ENCODE assay signal across 8 cellular contexts in the genomic region with DNA sequence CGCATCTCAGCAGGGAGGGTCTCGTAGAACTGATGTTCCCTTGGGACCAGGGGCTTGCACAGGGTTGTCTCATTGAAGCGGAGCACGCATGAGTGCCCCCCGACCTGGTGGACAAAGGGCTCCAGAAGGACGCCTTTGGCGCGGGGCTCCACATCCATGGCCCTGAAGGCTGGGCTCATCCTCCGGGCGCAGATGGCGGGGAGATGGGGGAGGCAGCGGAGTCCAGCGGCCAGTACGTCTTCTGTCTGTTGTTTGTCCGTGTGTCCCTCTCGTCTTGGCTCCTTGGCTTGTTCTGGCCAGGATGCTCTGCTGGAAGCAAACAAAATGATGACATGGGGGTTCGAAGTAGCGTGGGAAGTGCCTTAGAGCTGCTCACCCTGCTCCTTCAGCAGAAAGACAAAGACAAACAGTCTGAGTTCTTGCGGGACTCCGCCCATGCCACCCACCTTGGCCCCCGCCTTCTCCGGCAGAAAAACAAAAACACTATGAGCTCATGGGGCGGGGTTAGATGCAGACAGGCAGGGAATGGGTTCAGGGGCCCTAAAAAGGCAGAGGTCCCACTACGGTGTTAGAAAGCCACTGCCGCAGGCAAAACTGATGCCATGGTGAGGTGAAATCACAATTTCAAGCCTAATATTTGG. TPM values are rescaled to one million over a fixed set of nuclear protein-coding genes. Genes with fewer than 3 reads are reported as not detected.
A peak's percentile ranks its signal among the peaks of the same experiment; 100 is the strongest.
DNase-seq lines count a peak whose midpoint lies in the region; ATAC-seq, FAIRE-seq and TF ChIP-seq lines count a peak whose summit lies in the region.

No MANE protein-coding gene starts in this region.

- no peak for TF ChIP-seq POLR2A in K562 (conservative IDR thresholded peaks at IDR 0.05)

- DNase-seq in GM23248, result peak; percentile 92
- peak in 2 of 4 experiments; percentile 25 to 27 for DNase-seq in K562 (ENCODE audit: extremely low read depth in 1 of 4, low spot score in 3 of 4)
- DNase-seq in iPS DF 6.9 (ENCODE audit: low read depth, low spot score), result peak; percentile 55
- peak; percentile 84 for DNase-seq in sciatic nerve (ENCODE audit: low spot score)
- no peak for DNase-seq in NCI-H1436 (lab: John Stamatoyannopoulos, UW)
- DNase-seq in RCC 7860 (ENCODE audit: low spot score), result no peak
- DNase-seq in activated naive CD4-positive, alpha-beta T cell treated with anti-CD3 and anti-CD28 coated beads, Interleukin-2, amount 50 U/mL, for 16 hours, result no peak

- H3F3A ChIP-seq in GM23248 (ENCODE audit: insufficient read depth), result peaks cover 31% of the 10 kb centered on the region

- H3K9ac ChIP-seq in GM23248 (peak overlapping the region; percentile 89), K562 (ENCODE audit: insufficient read depth in 1 of 2, low read depth in 2 of 2, low read length in 2 of 2) (no peak overlapping the region)

- TF ChIP-seq RAD21 in K562 (CRISPR knock-in tag; conservative IDR thresholded peaks at IDR 0.05 in 1 of 2, IDR thresholded peaks at IDR 0.05 in 1 of 2), result no peak

- H2AFZ ChIP-seq in GM23248 (peak overlapping the region; percentile 56), K562 (ENCODE audit: low read depth, low read length) (no peak overlapping the region)

- H3K27me3 ChIP-seq in GM23248 (replicated peaks; ENCODE audit: insufficient read depth) (no peaks in the 10 kb centered on the region), K562 (ENCODE audit: control insufficient read depth in 2 of 2, insufficient read depth in 2 of 2, low read length in 2 of 2) (no peaks in the 10 kb centered on the region), iPS DF 6.9 (ENCODE audit: control insufficient read depth, insufficient read depth, low read length) (no peaks in the 10 kb centered on the region)

- intact Hi-C loops in K562 (cut with micrococcal nuclease) (no loop called here), sciatic nerve (cut with DNase I) (no loop called here)

- 2% methylated on average over 25 of the region's 25 CpGs for WGBS in GM23248 (ENCODE audit: low coverage in 1 of 2, low lambda C conversion rate in 2 of 2, missing lambda C conversion rate in 2 of 2), 2 experiments
- 91% methylated on average over 11 of the region's 25 CpGs for WGBS in K562 (ENCODE audit: insufficient coverage, low coverage, missing lambda C conversion rate)
- WGBS in iPS DF 6.9 (ENCODE audit: insufficient coverage, insufficient read length), result no CpG with 5 or more reads among the region's 25 CpGs

- CTCF ChIA-PET in K562 (lab: Yijun Ruan, JAX; ENCODE audit: low intra/inter-chr PET ratio), result no interaction called here

- H3K4me3 ChIP-seq in GM23248 (peak overlapping the region; percentile 77), K562 (no peak overlapping the region), iPS DF 6.9 (ENCODE audit: low read length) (no peak overlapping the region)

- POLR2A ChIA-PET in K562 (lab: Yijun Ruan, JAX), result interaction anchor here (1.1 to 1.7 kb wide), 3 partner anchors 11 to 40 kb away, joined by 3 to 8 read pairs (median 3); no protein-coding TSS in a partner anchor

- FAIRE-seq in K562 (lab: Jason Lieb, UNC), result no peak
- no peak for FAIRE-seq in RCC 7860 (lab: Jason Lieb, UNC)

- H3K27ac ChIP-seq in GM23248 (peak overlapping the region; percentile 97), K562 (ENCODE audit: extremely low read depth, low read depth, low read length) (no peak overlapping the region), iPS DF 6.9 (ENCODE audit: low read length) (no peak overlapping the region)

- ATAC-seq in K562 (0 out of 3 replicates have a peak, but pooled peaks have one; percentile 17), sciatic nerve (peak; percentile 93), GM19035 (IDR thresholded peaks at IDR 0.05; ENCODE audit: unreplicated experiment) (no peak)

- no peak for TF ChIP-seq CTCF in K562 (IDR thresholded peaks at IDR 0.05 in 2 of 3, conservative IDR thresholded peaks at IDR 0.05 in 1 of 3; ENCODE audit: insufficient read depth in 2 of 3, low read depth in 1 of 3, low read length in 3 of 3)

- BruUV-seq in K562 (replicated peaks; lab: Mats Ljungman, UMichigan), result no TSS peak

- H3K9me1 ChIP-seq in K562 (ENCODE audit: control insufficient read depth, insufficient read depth, low read length), result no peaks in the 10 kb centered on the region

- peaks cover 87% of the 10 kb centered on the region for H3K79me2 ChIP-seq in GM23248 (ENCODE audit: insufficient read depth)
- H3K79me2 ChIP-seq in K562 (ENCODE audit: control insufficient read depth, insufficient read depth, low read length), result peaks cover 46% of the 10 kb centered on the region

- TF ChIP-seq EP300 in K562 (IDR thresholded peaks at IDR 0.05; ENCODE audit: low read length), result no peak

- H3K4me1 ChIP-seq in GM23248 (ENCODE audit: insufficient read depth), result peaks cover 29% of the 10 kb centered on the region
- H3K4me1 ChIP-seq in K562 (replicated peaks in 1 of 2; ENCODE audit: control insufficient read depth in 2 of 2, insufficient read depth in 2 of 2, low read length in 2 of 2), result 0 out of 5 replicates have a peak, but pooled peaks cover 0 to 4% of the 10 kb centered on the region in 2 experiments
- H3K4me1 ChIP-seq in iPS DF 6.9 (ENCODE audit: control insufficient read depth, insufficient read depth, low read length), result peaks cover 1% of the 10 kb centered on the region; the same call in 1 of the 2 replicates

- in situ Hi-C loops in GM23248 (cut with MboI) (no loop called here), K562 (cut with MboI) (no loop called here)

- H4K20me1 ChIP-seq in GM23248 (ENCODE audit: insufficient read depth) (peaks cover 6% of the 10 kb centered on the region; the same call in 1 of the 2 replicates), K562 (replicated peaks; ENCODE audit: control insufficient read depth, insufficient read depth, low read length) (no peaks in the 10 kb centered on the region; the same call in 1 of the 2 replicates)

- peaks cover 30% of the 10 kb centered on the region for H3K36me3 ChIP-seq in GM23248 (ENCODE audit: low read depth)
- peaks cover 75% of the 10 kb centered on the region for H3K36me3 ChIP-seq in K562 (ENCODE audit: control insufficient read depth, insufficient read depth, low read length)
- peaks cover 28% of the 10 kb centered on the region for H3K36me3 ChIP-seq in iPS DF 6.9 (ENCODE audit: control insufficient read depth, insufficient read depth, low read length)

- peak overlapping the region; percentile 92 for H3K4me2 ChIP-seq in GM23248 (ENCODE audit: unreplicated experiment)
- H3K4me2 ChIP-seq in K562 (ENCODE audit: insufficient read depth, low read length), result no peak overlapping the region

- H3K9me2 ChIP-seq in GM23248 (ENCODE audit: insufficient read depth), result no peaks in the 10 kb centered on the region

- H3K9me3 ChIP-seq in GM23248 (ENCODE audit: low read depth) (no peaks in the 10 kb centered on the region), K562 (replicated peaks; ENCODE audit: control insufficient read depth, insufficient read depth, low read depth, low read length) (no peaks in the 10 kb centered on the region), iPS DF 6.9 (ENCODE audit: control insufficient read depth, insufficient read depth, low read length) (no peaks in the 10 kb centered on the region)

RNA-seq across cellular contexts. Expression of gene NCKIPSD, which starts 9.5 kb away (rescaled TPM):
- 32.5 and 39.3 TPM in 2 replicates for total RNA-seq in GM23248 (2014; rRNA removed; shearing (Covaris generic))
- polyA plus RNA-seq in GM23248 (2016; fragmentation: Nextera tagmentation; extraction: Ambion mirVana), result 20.6 and 21.7 TPM in 2 replicates
- 29.1 and 109 TPM in 2 replicates for total RNA-seq in K562 (2011; cell fraction: chromatin; rRNA removed; ENCODE audit: low replicate concordance)
- 55.4 and 58.4 TPM in 2 replicates for total RNA-seq in K562 (2011; cell fraction: nucleolus; rRNA removed)
- 33.2 and 33.4 TPM in 2 replicates for total RNA-seq in K562 (2011; cell fraction: nucleoplasm; rRNA removed)
- total RNA-seq in K562 (2014; rRNA removed), result 12.3 and 18.7 TPM in 2 replicates
- 4.1 and 6.3 TPM in 2 replicates for total RNA-seq in K562 (2014; rRNA removed; fragmentation: Illumina TruSeq; extraction: Trizol)
- 9.7 and 10.0 TPM in 2 replicates for total RNA-seq in K562 (2015; rRNA removed; fragmentation: Illumina TruSeq; extraction: Trizol)
- 17.3 and 20.1 TPM in 2 replicates for total RNA-seq in K562 (2021)
- 24.4 and 35.6 TPM in 2 replicates for polyA plus RNA-seq in K562 (2011; rRNA removed)
- 38.2 and 70.0 TPM in 2 replicates for polyA plus RNA-seq in K562 (2011; cell fraction: cytosol; rRNA removed)
- 114 and 150 TPM in 2 replicates for polyA plus RNA-seq in K562 (2011; cell fraction: nucleus; rRNA removed)
- polyA plus RNA-seq in K562 (2012), result 14.6 and 23.0 TPM in 2 replicates
- 15.0 and 16.2 TPM in 2 replicates for polyA plus RNA-seq in K562 (2014; fragmentation: Illumina TruSeq; extraction: Trizol)
- polyA plus RNA-seq in K562 (2014; fragmentation: Nextera tagmentation; extraction: Ambion mirVana), result 1 to 10 TPM in 1 of 2 experiments, under 1 TPM in 1; 0.49 to 1.7 TPM
- polyA plus RNA-seq in K562 (2014; rRNA removed), result 17.8 and 21.4 TPM in 2 replicates
- polyA minus RNA-seq in K562 (2011; rRNA and poly(A)+ RNA removed), result 14.6 and 22.5 TPM in 2 replicates
- polyA minus RNA-seq in K562 (2011; cell fraction: cytosol; rRNA and poly(A)+ RNA removed), result 25.6 and 29.7 TPM in 2 replicates
- polyA minus RNA-seq in K562 (2011; cell fraction: nucleus; rRNA and poly(A)+ RNA removed), result 33.0 and 36.1 TPM in 2 replicates
- 29.3 TPM for total RNA-seq in sciatic nerve

RNA-seq across cellular contexts. Expression of gene IP6K2, which starts 21.8 kb away (rescaled TPM):
- total RNA-seq in GM23248 (2014; rRNA removed; shearing (Covaris generic)), result 59.1 and 59.6 TPM in 2 replicates
- polyA plus RNA-seq in GM23248 (2016; fragmentation: Nextera tagmentation; extraction: Ambion mirVana) (56.5 and 57.4 TPM in 2 replicates), K562 (2011; rRNA removed) (60.2 and 102 TPM in 2 replicates), K562 (2014; fragmentation: Illumina TruSeq; extraction: Trizol) (57.1 and 79.3 TPM in 2 replicates), K562 (2014; fragmentation: Nextera tagmentation; extraction: Ambion mirVana) (10 to 100 TPM; 19.6 to 26.3 TPM), K562 (2014; rRNA removed) (69.6 and 78.1 TPM in 2 replicates)
- 178 and 218 TPM in 2 replicates for total RNA-seq in K562 (2011; cell fraction: chromatin; rRNA removed; ENCODE audit: low replicate concordance)
- total RNA-seq in K562 (2011; cell fraction: nucleolus; rRNA removed), result 134 and 138 TPM in 2 replicates
- 174 and 186 TPM in 2 replicates for total RNA-seq in K562 (2011; cell fraction: nucleoplasm; rRNA removed)
- total RNA-seq in K562 (2014; rRNA removed) (46.1 and 50.4 TPM in 2 replicates), K562 (2014; rRNA removed; fragmentation: Illumina TruSeq; extraction: Trizol) (37.6 and 38.9 TPM in 2 replicates), K562 (2015; rRNA removed; fragmentation: Illumina TruSeq; extraction: Trizol) (46.9 and 48.8 TPM in 2 replicates), K562 (2021) (41.3 and 48.0 TPM in 2 replicates), sciatic nerve (104 TPM)
- 75.7 and 102 TPM in 2 replicates for polyA plus RNA-seq in K562 (2011; cell fraction: cytosol; rRNA removed)
- 547 and 559 TPM in 2 replicates for polyA plus RNA-seq in K562 (2011; cell fraction: nucleus; rRNA removed)
- 50.4 and 55.4 TPM in 2 replicates for polyA plus RNA-seq in K562 (2012)
- polyA minus RNA-seq in K562 (2011; rRNA and poly(A)+ RNA removed), result 43.8 and 51.2 TPM in 2 replicates
- 19.8 and 28.5 TPM in 2 replicates for polyA minus RNA-seq in K562 (2011; cell fraction: cytosol; rRNA and poly(A)+ RNA removed)
- 33.5 and 60.8 TPM in 2 replicates for polyA minus RNA-seq in K562 (2011; cell fraction: nucleus; rRNA and poly(A)+ RNA removed)

RNA-seq across cellular contexts. Expression of gene CELSR3, which starts 32.5 kb away (rescaled TPM):
- total RNA-seq in GM23248 (2014; rRNA removed; shearing (Covaris generic)), result 1.4 TPM in 2 replicates
- polyA plus RNA-seq in GM23248 (2016; fragmentation: Nextera tagmentation; extraction: Ambion mirVana) (0.30 and 0.40 TPM in 2 replicates), K562 (2011; rRNA removed) (0.84 and 0.93 TPM in 2 replicates), K562 (2014; fragmentation: Illumina TruSeq; extraction: Trizol) (1.1 and 1.5 TPM in 2 replicates), K562 (2014; fragmentation: Nextera tagmentation; extraction: Ambion mirVana) (under 1 TPM; 0.10 to 0.20 TPM), K562 (2014; rRNA removed) (1.3 and 2.7 TPM in 2 replicates)
- total RNA-seq in K562 (2011; cell fraction: chromatin; rRNA removed; ENCODE audit: low replicate concordance), result 5.4 and 13.8 TPM in 2 replicates
- 7.0 and 9.3 TPM in 2 replicates for total RNA-seq in K562 (2011; cell fraction: nucleolus; rRNA removed)
- 6.1 and 6.5 TPM in 2 replicates for total RNA-seq in K562 (2011; cell fraction: nucleoplasm; rRNA removed)
- total RNA-seq in K562 (2014; rRNA removed) (0.64 and 0.98 TPM in 2 replicates), K562 (2014; rRNA removed; fragmentation: Illumina TruSeq; extraction: Trizol) (0.47 and 0.48 TPM in 2 replicates), K562 (2015; rRNA removed; fragmentation: Illumina TruSeq; extraction: Trizol) (0.76 and 0.79 TPM in 2 replicates), K562 (2021) (1.6 and 2.1 TPM in 2 replicates), sciatic nerve (1.5 TPM)
- polyA plus RNA-seq in K562 (2011; cell fraction: cytosol; rRNA removed), result 0.87 and 1.8 TPM in 2 replicates
- 5.5 and 8.2 TPM in 2 replicates for polyA plus RNA-seq in K562 (2011; cell fraction: nucleus; rRNA removed)
- 1.5 and 1.6 TPM in 2 replicates for polyA plus RNA-seq in K562 (2012)
- polyA minus RNA-seq in K562 (2011; rRNA and poly(A)+ RNA removed), result 0.78 and 1.9 TPM in 2 replicates
- 1.8 and 2.0 TPM in 2 replicates for polyA minus RNA-seq in K562 (2011; cell fraction: cytosol; rRNA and poly(A)+ RNA removed)
- 2.7 and 3.0 TPM in 2 replicates for polyA minus RNA-seq in K562 (2011; cell fraction: nucleus; rRNA and poly(A)+ RNA removed)

RNA-seq across cellular contexts. Expression of gene SLC26A6, which starts 60.0 kb away (rescaled TPM):
- total RNA-seq in GM23248 (2014; rRNA removed; shearing (Covaris generic)), result 21.1 and 28.3 TPM in 2 replicates
- polyA plus RNA-seq in GM23248 (2016; fragmentation: Nextera tagmentation; extraction: Ambion mirVana), result 11.2 and 13.4 TPM in 2 replicates
- total RNA-seq in K562 (2011; cell fraction: chromatin; rRNA removed; ENCODE audit: low replicate concordance), result 176 and 387 TPM in 2 replicates
- 251 and 260 TPM in 2 replicates for total RNA-seq in K562 (2011; cell fraction: nucleolus; rRNA removed)
- 183 and 192 TPM in 2 replicates for total RNA-seq in K562 (2011; cell fraction: nucleoplasm; rRNA removed)
- 14.8 and 22.2 TPM in 2 replicates for total RNA-seq in K562 (2014; rRNA removed)
- 7.1 and 10.5 TPM in 2 replicates for total RNA-seq in K562 (2014; rRNA removed; fragmentation: Illumina TruSeq; extraction: Trizol)
- 11.9 and 12.4 TPM in 2 replicates for total RNA-seq in K562 (2015; rRNA removed; fragmentation: Illumina TruSeq; extraction: Trizol)
- 26.5 and 27.2 TPM in 2 replicates for total RNA-seq in K562 (2021)
- polyA plus RNA-seq in K562 (2011; rRNA removed), result 20.4 and 42.8 TPM in 2 replicates
- polyA plus RNA-seq in K562 (2011; cell fraction: cytosol; rRNA removed), result 28.1 and 30.5 TPM in 2 replicates
- 437 and 444 TPM in 2 replicates for polyA plus RNA-seq in K562 (2011; cell fraction: nucleus; rRNA removed)
- polyA plus RNA-seq in K562 (2012), result 25.1 and 26.5 TPM in 2 replicates
- polyA plus RNA-seq in K562 (2014; fragmentation: Illumina TruSeq; extraction: Trizol), result 19.7 and 21.0 TPM in 2 replicates
- 1 to 10 TPM; 2.1 to 4.5 TPM for polyA plus RNA-seq in K562 (2014; fragmentation: Nextera tagmentation; extraction: Ambion mirVana)
- 24.8 and 26.6 TPM in 2 replicates for polyA plus RNA-seq in K562 (2014; rRNA removed)
- polyA minus RNA-seq in K562 (2011; rRNA and poly(A)+ RNA removed), result 21.2 and 21.7 TPM in 2 replicates
- 21.2 and 26.8 TPM in 2 replicates for polyA minus RNA-seq in K562 (2011; cell fraction: cytosol; rRNA and poly(A)+ RNA removed)
- 95.1 and 104 TPM in 2 replicates for polyA minus RNA-seq in K562 (2011; cell fraction: nucleus; rRNA and poly(A)+ RNA removed)
- total RNA-seq in sciatic nerve, result 17.1 TPM

Comparison
In these comparisons a context has a peak if more than half of its experiments do, and no peak if none do; other contexts are left out.
1. DNase-seq: peak in GM23248 (single experiment), iPS DF 6.9 (single experiment) and sciatic nerve (single experiment); none in NCI-H1436 (single experiment), RCC 7860 (single experiment) and activated naive CD4-positive, alpha-beta T cell treated with anti-CD3 and anti-CD28 coated beads, Interleukin-2, amount 50 U/mL, for 16 hours (single experiment).